Comparison of ENCODE assay signal across 1 cellular context in the genomic region with DNA sequence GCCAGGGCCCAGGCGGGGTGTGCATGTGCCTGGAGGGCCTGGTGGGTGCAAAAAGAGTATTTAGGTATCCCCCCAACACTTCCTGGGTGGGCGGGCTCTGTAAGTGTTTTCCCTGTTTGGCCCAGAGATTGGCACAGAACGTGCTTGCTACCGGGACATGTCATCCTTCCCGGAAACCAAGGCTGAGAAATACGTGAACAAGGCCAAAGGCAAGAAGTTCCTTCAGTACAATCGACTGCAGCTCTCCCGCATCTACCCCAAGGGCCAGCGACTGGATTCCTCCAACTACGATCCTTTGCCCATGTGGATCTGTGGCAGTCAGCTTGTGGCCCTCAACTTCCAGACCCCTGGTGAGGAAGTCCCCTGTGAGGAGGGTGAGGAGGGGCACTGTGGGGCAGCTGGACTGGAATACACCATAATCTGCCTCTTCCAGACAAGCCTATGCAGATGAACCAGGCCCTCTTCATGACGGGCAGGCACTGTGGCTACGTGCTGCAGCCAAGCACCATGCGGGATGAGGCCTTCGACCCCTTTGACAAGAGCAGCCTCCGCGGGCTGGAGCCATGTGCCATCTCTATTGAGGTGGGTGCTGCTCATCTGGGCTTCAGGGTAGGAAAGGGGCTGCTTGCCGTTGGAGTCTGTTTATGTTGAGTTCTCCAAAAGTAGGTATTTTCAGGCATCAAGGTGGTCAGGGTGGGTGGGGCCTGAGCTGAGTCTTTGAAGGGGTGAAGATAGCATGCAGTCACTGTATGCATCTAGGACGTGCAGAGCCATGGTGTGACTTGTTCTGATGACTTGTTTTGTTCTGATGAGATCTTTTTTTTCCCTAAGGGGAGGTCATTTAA.
TF ChIP-seq lines count a peak whose summit lies in the region.

No MANE protein-coding gene starts in this region.

TF ChIP-seq in SK-N-SH, 30 proteins besides CTCF, POLR2A, EP300 and RAD21:
- TF ChIP-seq RCOR1 (IDR thresholded peaks at IDR 0.05; ENCODE audit: low read length): no peak
- no peak for TF ChIP-seq GATA2 (CRISPR knock-in tag; IDR thresholded peaks at IDR 0.05)
- TF ChIP-seq GABPA (IDR thresholded peaks at IDR 0.05; ENCODE audit: low read depth): no peak
- TF ChIP-seq NFIC (IDR thresholded peaks at IDR 0.05; ENCODE audit: borderline replicate concordance): no peak
- no peak for TF ChIP-seq POLR2AphosphoS5 (IDR thresholded peaks at IDR 0.05; ENCODE audit: low read depth, low read length)
- TF ChIP-seq RXRA (IDR thresholded peaks at IDR 0.05; ENCODE audit: borderline replicate concordance, low read depth): no peak
- TF ChIP-seq FOSL2 (IDR thresholded peaks at IDR 0.05; ENCODE audit: borderline replicate concordance, low read depth): no peak
- no peak for TF ChIP-seq PBX3 (IDR thresholded peaks at IDR 0.05)
- no peak for TF ChIP-seq MAX (IDR thresholded peaks at IDR 0.05; ENCODE audit: low read depth)
- TF ChIP-seq REST (IDR thresholded peaks at IDR 0.05; ENCODE audit: low read depth, low read length): no peak
